ENCODE assay signal across 9 cellular contexts in the genomic region with DNA sequence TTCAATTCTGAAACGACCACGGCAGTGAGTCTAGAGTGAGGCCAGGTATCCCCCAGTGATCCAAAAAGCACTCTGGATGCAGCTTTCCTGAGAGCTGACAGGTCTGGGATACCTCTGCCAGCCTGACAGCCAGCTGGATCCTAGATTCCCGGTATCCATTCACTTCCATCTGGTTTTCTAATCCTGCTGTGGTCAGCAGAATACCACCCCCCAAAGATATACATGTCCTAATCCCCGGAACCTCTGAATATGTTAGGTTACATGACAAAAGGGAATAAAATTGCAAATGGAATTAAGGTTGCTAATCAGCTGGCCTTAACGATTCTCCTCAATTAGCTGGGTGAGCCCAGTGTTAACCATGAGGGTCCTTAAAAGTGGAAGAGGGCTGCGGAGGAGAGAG. TPM values are rescaled to one million over a fixed set of nuclear protein-coding genes. Genes with fewer than 3 reads are reported as not detected.
DNase-seq lines count a peak whose midpoint lies in the region; ATAC-seq and TF ChIP-seq lines count a peak whose summit lies in the region.
"Had no signal": no experiment of that assay in that cellular context is flagged by ENCODE, and none has a peak within 500 bp of the region (broad histone marks: within the 10 kb centered on the region; RNA-seq: fewer than 3 reads in every experiment).

No MANE protein-coding gene starts in this region.

- H3K79me2 ChIP-seq in ACC112 (ENCODE audit: control insufficient read depth, insufficient read depth, low read length, unreplicated experiment): peaks cover 41% of the 10 kb centered on the region
- peaks cover 41% of the 10 kb centered on the region for H3K79me2 ChIP-seq in mammary epithelial cell (ENCODE audit: insufficient read depth, low read length)

- peak overlapping the region; percentile 96 for H3K4me2 ChIP-seq in mammary epithelial cell (ENCODE audit: insufficient read depth, low read depth, low read length)

- H3K9ac ChIP-seq in HUES64 (ENCODE audit: low read depth, low read length) (peak overlapping the region; percentile 92; the same call in 1 of the 2 replicates), mammary epithelial cell (ENCODE audit: insufficient read depth, low read length) (no peak overlapping the region)

- BruUV-seq in mammary epithelial cell (replicated peaks; lab: Mats Ljungman, UMichigan): no TSS peak

- H3K9me3 ChIP-seq in HUES64 (ENCODE audit: insufficient read depth, low read depth, low read length): no peaks in the 10 kb centered on the region
- H3K9me3 ChIP-seq in mammary epithelial cell (replicated peaks; ENCODE audit: insufficient read depth, low read length): no peaks in the 10 kb centered on the region
- H3K9me3 ChIP-seq in muscle layer of duodenum (ENCODE audit: control insufficient read depth in 1 of 2, low read length in 2 of 2): no peaks in the 10 kb centered on the region

- H3K27ac ChIP-seq in ACC112 (ENCODE audit: low read depth, low read length) (no peak overlapping the region), HUES64 (ENCODE audit: low read depth, low read length) (no peak overlapping the region), mammary epithelial cell (ENCODE audit: insufficient read depth, low read depth, low read length) (no peak overlapping the region), muscle layer of duodenum (ENCODE audit: low read length) (peak overlapping the region; percentile 95)

- CTCF ChIA-PET in mammary epithelial cell (lab: Charles Lee; ENCODE audit: low non-redundant PET): no interaction called here

- H3K4me3 ChIP-seq in ACC112 (ENCODE audit: low read depth, low read length): peak overlapping the region; percentile 88
- H3K4me3 ChIP-seq in HUES64 (ENCODE audit: low read length): peak overlapping the region; percentile 96
- H3K4me3 ChIP-seq in mammary epithelial cell (replicated peaks in 1 of 3; ENCODE audit: insufficient read depth in 1 of 3, low read depth in 2 of 3, low read length in 3 of 3): peak overlapping the region in 2 of 3 experiments; percentile 67 to 84
- peak overlapping the region; percentile 88 to 96 for H3K4me3 ChIP-seq in muscle layer of duodenum (ENCODE audit: low read depth in 1 of 2, low read length in 2 of 2)

- DNase-seq in mammary epithelial cell: no peak
- no peak for DNase-seq in NCI-H774 (lab: John Stamatoyannopoulos, UW)
- no peak for DNase-seq in NCI-H2107 treated with DMSO at 0.1 percent for 48 hours (lab: John Stamatoyannopoulos, UW; ENCODE audit: unreplicated experiment)
- no peak for DNase-seq in AG08396 (ENCODE audit: low spot score)
- DNase-seq: GF-D8 had no signal

- H3K36me3 ChIP-seq in ACC112 (ENCODE audit: insufficient read depth, low read length): no peaks in the 10 kb centered on the region
- H3K36me3 ChIP-seq in HUES64 (ENCODE audit: insufficient read depth, low read length): no peaks in the 10 kb centered on the region
- no peaks in the 10 kb centered on the region for H3K36me3 ChIP-seq in mammary epithelial cell (ENCODE audit: insufficient read depth, low read length)
- H3K36me3 ChIP-seq in muscle layer of duodenum (ENCODE audit: control insufficient read depth in 1 of 2, insufficient read depth in 2 of 2, low read length in 2 of 2): peaks cover 3 to 4% of the 10 kb centered on the region in 2 donors

- in situ Hi-C loops in mammary epithelial cell (cut with MboI; ENCODE audit: low sequenced_read_pairs in 2 of 2): no loop called here

- intact Hi-C loops in mammary epithelial cell (cut with micrococcal nuclease): no loop called here

- no peak overlapping the region for H2AFZ ChIP-seq in ACC112 (ENCODE audit: low read length, unreplicated experiment)
- H2AFZ ChIP-seq in mammary epithelial cell (ENCODE audit: low read depth, low read length): no peak overlapping the region

- no peaks in the 10 kb centered on the region for H3K27me3 ChIP-seq in ACC112 (ENCODE audit: insufficient read depth, low read length)
- no peaks in the 10 kb centered on the region for H3K27me3 ChIP-seq in HUES64 (ENCODE audit: insufficient read depth, low read length)
- H3K27me3 ChIP-seq in mammary epithelial cell (ENCODE audit: insufficient read depth, low read length): no peaks in the 10 kb centered on the region
- H3K27me3 ChIP-seq in muscle layer of duodenum (ENCODE audit: low read depth, low read length): no peaks in the 10 kb centered on the region

- H3K4me1 ChIP-seq in ACC112 (ENCODE audit: control insufficient read depth, insufficient read depth, low read length, unreplicated experiment) (peaks cover 15% of the 10 kb centered on the region), HUES64 (ENCODE audit: insufficient read depth, low read length) (peaks cover 17% of the 10 kb centered on the region; the same call in 1 of the 2 replicates), mammary epithelial cell (ENCODE audit: insufficient read depth, low read length) (peaks cover 26% of the 10 kb centered on the region), muscle layer of duodenum (ENCODE audit: control insufficient read depth in 1 of 2, insufficient read depth in 2 of 2, low read length in 2 of 2) (peaks cover 11 to 46% of the 10 kb centered on the region in 2 donors)

- dilution Hi-C loops in mammary epithelial cell (cut with HindIII; ENCODE audit: low sequenced_read_pairs): no loop called here

- no peaks in the 10 kb centered on the region for H4K20me1 ChIP-seq in mammary epithelial cell (ENCODE audit: insufficient read depth, low read length)

- WGBS in HUES64: 71% methylated on average over 6 of the region's 6 CpGs
- WGBS in mammary epithelial cell (ENCODE audit: low coverage, missing lambda C conversion rate): 90% methylated on average over 5 of the region's 6 CpGs

- no peak for ATAC-seq in HG02870 (IDR thresholded peaks at IDR 0.05; ENCODE audit: unreplicated experiment)

- TF ChIP-seq CTCF in mammary epithelial cell (conservative IDR thresholded peaks at IDR 0.05 in 1 of 2, IDR thresholded peaks at IDR 0.05 in 1 of 2; ENCODE audit: extremely low read depth in 1 of 2, insufficient read depth in 1 of 2, low read depth in 1 of 2, low read length in 2 of 2): no peak

RNA-seq across cellular contexts. Expression of gene ZNF79, which starts 1.4 kb away (rescaled TPM):
- polyA plus RNA-seq in HUES64 (2013, experiment 1 of 2): 5.8 TPM
- 5.2 TPM for polyA plus RNA-seq in HUES64 (2013, experiment 2 of 2)
- total RNA-seq in mammary epithelial cell: 10 to 100 TPM; 10.5 to 16.8 TPM
- polyA plus RNA-seq in mammary epithelial cell: 6.3 TPM
- polyA minus RNA-seq in mammary epithelial cell: 15.7 TPM

RNA-seq across cellular contexts. Expression of gene SLC2A8, which starts 25.8 kb away (rescaled TPM):
- polyA plus RNA-seq in HUES64 (2013, experiment 1 of 2): 18.7 TPM
- polyA plus RNA-seq in HUES64 (2013, experiment 2 of 2): 14.5 TPM
- total RNA-seq in mammary epithelial cell: 10 to 100 TPM in 1 of 2 donors, 1 to 10 TPM in 1; 8.0 to 17.1 TPM
- polyA plus RNA-seq in mammary epithelial cell: 9.6 TPM
- polyA minus RNA-seq in mammary epithelial cell: 0.52 TPM

RNA-seq across cellular contexts. Expression of gene RPL12, which starts 28.4 kb away (rescaled TPM):
- 1,412 TPM for polyA plus RNA-seq in HUES64 (2013, experiment 1 of 2)
- 1,543 TPM for polyA plus RNA-seq in HUES64 (2013, experiment 2 of 2)
- 1,000 to 10,000 TPM; 1,316 to 1,441 TPM for total RNA-seq in mammary epithelial cell
- polyA plus RNA-seq in mammary epithelial cell: 2,249 TPM
- 561 TPM for polyA minus RNA-seq in mammary epithelial cell

RNA-seq across cellular contexts. Expression of gene LRSAM1, which starts 28.5 kb away (rescaled TPM):
- 9.9 TPM for polyA plus RNA-seq in HUES64 (2013, experiment 1 of 2)
- polyA plus RNA-seq in HUES64 (2013, experiment 2 of 2): 11.4 TPM
- 10 to 100 TPM; 15.5 to 20.6 TPM for total RNA-seq in mammary epithelial cell
- 9.1 TPM for polyA plus RNA-seq in mammary epithelial cell
- polyA minus RNA-seq in mammary epithelial cell: 17.2 TPM
